ENCODE assay signal across 8 cellular contexts in genomic region chr1:7667625-7668218, GRCh38.
DNase-seq lines count a peak whose midpoint lies in the region; ATAC-seq and TF ChIP-seq lines count a peak whose summit lies in the region.

No MANE protein-coding gene starts in this region.

- H3K27me3 ChIP-seq in GM23338 (ENCODE audit: insufficient read depth) (no peaks in the 10 kb centered on the region), left lung (peaks cover 0 to 12% of the 10 kb centered on the region in 2 donors)

- H3K36me3 Mint-ChIP-seq in CD14-positive monocyte (no peaks in the 10 kb centered on the region), GM23338 (ENCODE audit: low read depth) (no peaks in the 10 kb centered on the region)
- no peaks in the 10 kb centered on the region for H3K36me3 Mint-ChIP-seq in activated CD4-positive, alpha-beta T cell treated with anti-CD3 and anti-CD28 coated beads, Interleukin-2, amount 10 ng/mL, durations not matched to agents 24 days and 14 days (ENCODE audit: low read depth)

- no peaks in the 10 kb centered on the region for H3K9me2 ChIP-seq in GM23338 (ENCODE audit: insufficient read depth)

- H3K36me3 ChIP-seq in GM23338 (ENCODE audit: insufficient read depth) (no peaks in the 10 kb centered on the region), left lung (no peaks in the 10 kb centered on the region)

- H3K4me2 ChIP-seq in GM23338: peak overlapping the region; percentile 43; the same call in 1 of the 2 replicates

- H3K4me1 Mint-ChIP-seq in CD14-positive monocyte (peaks cover 7% of the 10 kb centered on the region), GM23338 (peaks cover 18% of the 10 kb centered on the region)
- no peaks in the 10 kb centered on the region for H3K4me1 Mint-ChIP-seq in activated CD4-positive, alpha-beta T cell treated with anti-CD3 and anti-CD28 coated beads, Interleukin-2, amount 10 ng/mL, durations not matched to agents 24 days and 14 days

- peak overlapping the region; percentile 95 for H2AFZ ChIP-seq in GM23338

- H3K4me1 ChIP-seq in GM23338 (ENCODE audit: insufficient read depth) (peaks cover 10% of the 10 kb centered on the region), left lung (peaks cover 0 to 13% of the 10 kb centered on the region in 2 donors)

- H3K4me3 ChIP-seq in GM23338 (no peak overlapping the region), left lung (no peak overlapping the region)

- no peak overlapping the region for H3K27ac ChIP-seq in GM23338 (ENCODE audit: low read depth)
- peak overlapping the region; percentile 98 for H3K27ac ChIP-seq in cingulate gyrus (ENCODE audit: low read depth, low read length)
- H3K27ac ChIP-seq in left lung: no peak overlapping the region

- H3K9me3 ChIP-seq in left lung: no peaks in the 10 kb centered on the region

- no peaks in the 10 kb centered on the region for H3K79me2 ChIP-seq in GM23338 (replicated peaks; ENCODE audit: insufficient read depth)

- peaks cover 0 to 2% (median 0%) of the 10 kb centered on the region in 7 donors for H3K9me3 Mint-ChIP-seq in CD14-positive monocyte
- H3K9me3 Mint-ChIP-seq in GM23338: no peaks in the 10 kb centered on the region
- H3K9me3 Mint-ChIP-seq in activated CD4-positive, alpha-beta T cell treated with anti-CD3 and anti-CD28 coated beads, Interleukin-2, amount 10 ng/mL, durations not matched to agents 24 days and 14 days: no peaks in the 10 kb centered on the region

- no peaks in the 10 kb centered on the region for H3F3A ChIP-seq in GM23338 (replicated peaks; ENCODE audit: low read depth)

- TF ChIP-seq CTCF in CD14-positive monocyte (IDR thresholded peaks at IDR 0.05) (peak; percentile 98), GM23338 (conservative IDR thresholded peaks at IDR 0.05; ENCODE audit: low read depth in 2 of 2) (peak; percentile 90 to 99), left lung (IDR thresholded peaks at IDR 0.05) (peak; percentile 98 to 100)

- ATAC-seq in GM23338 (peak; percentile 67), left lung (peak; percentile 96), GM18909 (IDR thresholded peaks at IDR 0.05; ENCODE audit: poor library complexity, unreplicated experiment) (no peak)

- H3K27me3 Mint-ChIP-seq in CD14-positive monocyte (ENCODE audit: low read depth in 3 of 3): peaks cover 6 to 14% (median 9%) of the 10 kb centered on the region in 3 donors
- peaks cover 6% of the 10 kb centered on the region for H3K27me3 Mint-ChIP-seq in GM23338 (ENCODE audit: insufficient read depth, low read depth, poor library complexity)
- no peaks in the 10 kb centered on the region for H3K27me3 Mint-ChIP-seq in activated CD4-positive, alpha-beta T cell treated with anti-CD3 and anti-CD28 coated beads, Interleukin-2, amount 10 ng/mL, durations not matched to agents 24 days and 14 days

- DNase-seq in CD14-positive monocyte (ENCODE audit: low spot score) (peak; percentile 75), GM23338 (ENCODE audit: low spot score) (peak; percentile 88), NCI-H345 treated with DMSO at 0.1 percent for 48 hours (lab: John Stamatoyannopoulos, UW; ENCODE audit: unreplicated experiment) (peak; percentile 65), left lung (peak; percentile 84 to 96)
- peak; percentile 95 for DNase-seq in activated CD4-positive, alpha-beta T cell treated with anti-CD3 and anti-CD28 coated beads, Interleukin-2, amount 10 ng/mL, durations not matched to agents 24 days and 14 days
- DNase-seq in stimulated activated CD4-positive, alpha-beta T cell treated with anti-CD3 and anti-CD28 coated beads, Interleukin-4, amount 100 ng/mL, for 1 hour: peak; percentile 86

- H3K27ac Mint-ChIP-seq in CD14-positive monocyte (no peak overlapping the region), GM23338 (no peak overlapping the region)
- H3K27ac Mint-ChIP-seq in activated CD4-positive, alpha-beta T cell treated with anti-CD3 and anti-CD28 coated beads, Interleukin-2, amount 10 ng/mL, durations not matched to agents 24 days and 14 days: no peak overlapping the region

- H3K4me3 Mint-ChIP-seq in CD14-positive monocyte (no peak overlapping the region), GM23338 (no peak overlapping the region)
- no peak overlapping the region for H3K4me3 Mint-ChIP-seq in activated CD4-positive, alpha-beta T cell treated with anti-CD3 and anti-CD28 coated beads, Interleukin-2, amount 10 ng/mL, durations not matched to agents 24 days and 14 days

- no peaks in the 10 kb centered on the region for H4K20me1 ChIP-seq in GM23338 (replicated peaks; ENCODE audit: insufficient read depth)

- intact Hi-C loops in CD14-positive monocyte (cut with micrococcal nuclease): loop anchor here (2.0 to 10.0 kb wide), 5 partner anchors 85 to 681 kb away; no protein-coding TSS in a partner anchor
- intact Hi-C loops in activated CD4-positive, alpha-beta T cell treated with anti-CD3 and anti-CD28 coated beads, Interleukin-2, amount 10 ng/mL, durations not matched to agents 24 days and 14 days (cut with micrococcal nuclease): loop anchor here (1.0 to 5.0 kb wide), 3 partner anchors 35 to 235 kb away; no protein-coding TSS in a partner anchor
- intact Hi-C loops in left lung (cut with DNase I): loop anchor here in 1 of 2 donors (5.0 kb wide), 2 partner anchors 85 to 235 kb away; no protein-coding TSS in a partner anchor

TF ChIP-seq in GM23338, 12 proteins besides CTCF, POLR2A, EP300 and RAD21 (continues in another document):
- TF ChIP-seq CREB1 (CRISPR knock-in tag; IDR thresholded peaks at IDR 0.05; ENCODE audit: low read depth): no peak
- no peak for TF ChIP-seq EZH2 (IDR thresholded peaks at IDR 0.05; ENCODE audit: low read depth, unreplicated experiment)
- no peak for TF ChIP-seq NANOG (IDR thresholded peaks at IDR 0.05; ENCODE audit: borderline replicate concordance)
- no peak for TF ChIP-seq ZNF114 (CRISPR knock-in tag; IDR thresholded peaks at IDR 0.05)
- TF ChIP-seq EZH2phosphoT487 (IDR thresholded peaks at IDR 0.05; ENCODE audit: unreplicated experiment): no peak
- no peak for TF ChIP-seq ZNF331 (CRISPR knock-in tag; IDR thresholded peaks at IDR 0.05; ENCODE audit: low read depth)
- TF ChIP-seq ETS1 (IDR thresholded peaks at IDR 0.05): no peak
- no peak for TF ChIP-seq REST (IDR thresholded peaks at IDR 0.05; ENCODE audit: unreplicated experiment)
- TF ChIP-seq STAT1 (IDR thresholded peaks at IDR 0.05; ENCODE audit: unreplicated experiment): no peak
